ENCODE assay signal across 21 cellular contexts in the genomic region with DNA sequence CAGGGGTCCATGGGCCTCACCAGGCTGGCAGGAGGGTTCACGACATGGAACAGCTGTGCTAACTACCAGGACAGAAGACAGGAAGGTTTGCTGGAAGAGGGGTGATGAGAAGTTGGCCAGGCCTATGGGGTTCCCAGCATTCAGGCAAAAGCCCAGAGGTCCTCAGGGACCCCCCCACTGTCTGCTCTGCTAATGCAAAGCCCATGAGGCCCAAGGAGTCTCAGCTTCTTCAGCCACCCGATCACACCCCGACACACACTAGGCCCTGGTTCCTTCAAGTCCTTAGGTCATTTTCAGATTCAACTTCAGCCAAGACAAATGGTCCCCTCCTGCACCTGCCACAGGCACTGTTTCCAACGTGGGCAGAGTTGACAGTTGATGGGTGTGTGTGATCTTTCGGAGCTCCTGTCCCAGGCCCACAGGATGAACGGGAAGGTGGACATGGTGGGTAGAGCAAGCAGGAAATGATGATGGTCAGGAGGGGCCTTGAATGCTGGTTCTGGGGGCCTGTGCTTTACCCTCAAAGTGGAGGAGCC. TPM values are rescaled to one million over a fixed set of nuclear protein-coding genes. Genes with fewer than 3 reads are reported as not detected.
DNase-seq lines count a peak whose midpoint lies in the region; ATAC-seq and TF ChIP-seq lines count a peak whose summit lies in the region.
"Had no signal": no experiment of that assay in that cellular context is flagged by ENCODE, and none has a peak within 500 bp of the region (broad histone marks: within the 10 kb centered on the region; RNA-seq: fewer than 3 reads in every experiment).

No MANE protein-coding gene starts in this region.

- H3K4me3 ChIP-seq in neuronal stem cell (ENCODE audit: low read length in 2 of 2) (no peak overlapping the region), suprapubic skin (no peak overlapping the region)
- H3K4me3 ChIP-seq: SJSA1 had no signal

- peak overlapping the region; percentile 98 for H2AK5ac ChIP-seq in neuronal stem cell (ENCODE audit: low read depth, low read length)

- H3K4me1 Mint-ChIP-seq in WTC11 (peaks cover 19% of the 10 kb centered on the region), glutamatergic neuron (ENCODE audit: low read depth, unreplicated experiment) (peaks cover 43% of the 10 kb centered on the region)
- H3K4me1 Mint-ChIP-seq: CD8-positive, alpha-beta memory T cell had no signal

- H3K4me1 ChIP-seq in neuronal stem cell (ENCODE audit: control insufficient read depth in 2 of 2, insufficient read depth in 1 of 2, low read depth in 1 of 2, low read length in 2 of 2) = peaks cover 0 to 12% of the 10 kb centered on the region in 2 donors
- peaks cover 9% of the 10 kb centered on the region for H3K4me1 ChIP-seq in suprapubic skin
- H3K4me1 ChIP-seq: SJSA1 had no signal

- no peak for TF ChIP-seq EP300 in suprapubic skin (IDR thresholded peaks at IDR 0.05)

- H3K14ac ChIP-seq in neuronal stem cell (ENCODE audit: low read length) = no peak overlapping the region

- H2BK15ac ChIP-seq in neuronal stem cell (ENCODE audit: low read length) = peak overlapping the region; percentile 82

- CTCF ChIA-PET in WTC11 (lab: Charles Lee) = interaction anchor here (2.4 kb wide), 1 partner anchor 18 kb away, joined by 7 read pairs; no protein-coding TSS in a partner anchor

- no peak for ATAC-seq in WTC11
- no peak for ATAC-seq in GM19397 (IDR thresholded peaks at IDR 0.05; ENCODE audit: unreplicated experiment)
- ATAC-seq in GM19035 (IDR thresholded peaks at IDR 0.05; ENCODE audit: unreplicated experiment) = no peak
- ATAC-seq: PC-3 had no signal

- peak overlapping the region; percentile 45 for H2BK5ac ChIP-seq in neuronal stem cell (ENCODE audit: low read length)

- H3K18ac ChIP-seq in neuronal stem cell (ENCODE audit: low read length) = peak overlapping the region; percentile 84

- H3K27me3 ChIP-seq in neuronal stem cell (ENCODE audit: control insufficient read depth in 3 of 3, insufficient read depth in 3 of 3, low read depth in 1 of 3, low read length in 3 of 3) (peaks cover 0 to 7% (median 3%) of the 10 kb centered on the region in 3 experiments), suprapubic skin (peaks cover 10% of the 10 kb centered on the region)
- H3K27me3 ChIP-seq: SJSA1 had no signal

- no peak overlapping the region for H2AFZ ChIP-seq in neuronal stem cell (ENCODE audit: low read length)

- H3K27me3 Mint-ChIP-seq in WTC11 (ENCODE audit: low read depth) (peaks cover 18% of the 10 kb centered on the region), glutamatergic neuron (ENCODE audit: unreplicated experiment) (peaks cover 15% of the 10 kb centered on the region)

- POLR2A ChIA-PET in WTC11 (lab: Charles Lee) = no interaction called here

- no peak overlapping the region for H2BK120ac ChIP-seq in neuronal stem cell (ENCODE audit: low read depth, low read length)

- no peak overlapping the region for H3K4ac ChIP-seq in neuronal stem cell (ENCODE audit: low read length)

- H3K9ac ChIP-seq in neuronal stem cell (ENCODE audit: low read depth, low read length, poor library complexity) = no peak overlapping the region

- H3K36me3 Mint-ChIP-seq in WTC11 (no peaks in the 10 kb centered on the region; the same call in 1 of the 2 replicates), glutamatergic neuron (ENCODE audit: unreplicated experiment) (no peaks in the 10 kb centered on the region)
- H3K36me3 Mint-ChIP-seq: CD8-positive, alpha-beta memory T cell had no signal

- H2BK12ac ChIP-seq in neuronal stem cell (ENCODE audit: low read length) = no peak overlapping the region

- H3K9me3 ChIP-seq in neuronal stem cell (replicated peaks in 1 of 2; ENCODE audit: control insufficient read depth in 2 of 2, insufficient read depth in 1 of 2, low read depth in 1 of 2, low read length in 2 of 2) (no peaks in the 10 kb centered on the region), suprapubic skin (no peaks in the 10 kb centered on the region)

- no peak overlapping the region for H3K4me3 Mint-ChIP-seq in WTC11
- H3K4me3 Mint-ChIP-seq in glutamatergic neuron (ENCODE audit: unreplicated experiment) = peak overlapping the region; percentile 57
- H3K4me3 Mint-ChIP-seq: CD8-positive, alpha-beta memory T cell had no signal

- H4K91ac ChIP-seq in neuronal stem cell (ENCODE audit: low read depth, low read length, poor library complexity) = no peak overlapping the region

- H3K27ac ChIP-seq in neuronal stem cell (replicated peaks; ENCODE audit: low read length) (no peak overlapping the region), suprapubic skin (no peak overlapping the region)
- H3K27ac ChIP-seq: SJSA1 had no signal

- H3K79me1 ChIP-seq in neuronal stem cell (ENCODE audit: low read depth, low read length) = peaks cover 3% of the 10 kb centered on the region

- TF ChIP-seq POLR2A in suprapubic skin (IDR thresholded peaks at IDR 0.05) = no peak

- peaks cover 5% of the 10 kb centered on the region; the same call in 1 of the 2 replicates for H3K9me3 Mint-ChIP-seq in WTC11
- H3K9me3 Mint-ChIP-seq in glutamatergic neuron (ENCODE audit: unreplicated experiment) = peaks cover 15% of the 10 kb centered on the region
- H3K9me3 Mint-ChIP-seq: CD8-positive, alpha-beta memory T cell had no signal

- peak overlapping the region; percentile 39 for H3K23ac ChIP-seq in neuronal stem cell (ENCODE audit: low read depth, low read length, poor library complexity)

- DNase-seq in WTC11 (ENCODE audit: low spot score) (peak; percentile 4), glutamatergic neuron (peak; percentile 6), neuronal stem cell (ENCODE audit: low spot score) (no peak), suprapubic skin (ENCODE audit: low spot score in 2 of 2) (peak; percentile 18 to 36), cerebellar cortex (ENCODE audit: low spot score) (no peak)
- DNase-seq: ACHN, C1 segment of cervical spinal cord, DMS53, EL, GOT3, KG1, NCI-H1417, NCI-H187 treated with DMSO at 0.1 percent for 48 hours, NCI-H226, NCI-H524 treated with DMSO at 0.1 percent for 48 hours, PC-3, RPMI8226 had no signal

- no peak overlapping the region for H3K4me2 ChIP-seq in neuronal stem cell (ENCODE audit: insufficient read depth, low read length, poor library complexity, severe bottlenecking)

- WGBS in neuronal stem cell (ENCODE audit: extremely low coverage in 2 of 2, insufficient read length in 2 of 2, insufficient replicate concordance in 1 of 2), 2 donors = no CpG with 5 or more reads among the region's 6 CpGs
- WGBS in suprapubic skin = 85% methylated on average over 6 of the region's 6 CpGs

- peak overlapping the region; percentile 45; the same call in 1 of the 2 replicates for H3K27ac Mint-ChIP-seq in WTC11
- H3K27ac Mint-ChIP-seq in glutamatergic neuron (ENCODE audit: unreplicated experiment) = no peak overlapping the region

- no peak overlapping the region for H4K8ac ChIP-seq in neuronal stem cell (ENCODE audit: low read depth, low read length)

- H3K36me3 ChIP-seq in neuronal stem cell (replicated peaks in 1 of 2; ENCODE audit: control insufficient read depth in 2 of 2, insufficient read depth in 2 of 2, low read length in 2 of 2) (no peaks in the 10 kb centered on the region), suprapubic skin (no peaks in the 10 kb centered on the region)
- H3K36me3 ChIP-seq: SJSA1 had no signal

- TF ChIP-seq CTCF in WTC11 (IDR thresholded peaks at IDR 0.05) (no peak), glutamatergic neuron (IDR thresholded peaks at IDR 0.05; ENCODE audit: partially characterized antibody, unreplicated experiment) (no peak), suprapubic skin (IDR thresholded peaks at IDR 0.05) (no peak)

TF ChIP-seq in WTC11, 78 proteins besides CTCF, POLR2A, EP300 and RAD21 (continues in another document):
- TF ChIP-seq NFATC4 (CRISPR knock-in tag; IDR thresholded peaks at IDR 0.05) = no peak
- TF ChIP-seq SOX15 (CRISPR knock-in tag; IDR thresholded peaks at IDR 0.05) = no peak
- no peak for TF ChIP-seq TP53 (CRISPR knock-in tag; IDR thresholded peaks at IDR 0.05)
- TF ChIP-seq, protein P1, sequence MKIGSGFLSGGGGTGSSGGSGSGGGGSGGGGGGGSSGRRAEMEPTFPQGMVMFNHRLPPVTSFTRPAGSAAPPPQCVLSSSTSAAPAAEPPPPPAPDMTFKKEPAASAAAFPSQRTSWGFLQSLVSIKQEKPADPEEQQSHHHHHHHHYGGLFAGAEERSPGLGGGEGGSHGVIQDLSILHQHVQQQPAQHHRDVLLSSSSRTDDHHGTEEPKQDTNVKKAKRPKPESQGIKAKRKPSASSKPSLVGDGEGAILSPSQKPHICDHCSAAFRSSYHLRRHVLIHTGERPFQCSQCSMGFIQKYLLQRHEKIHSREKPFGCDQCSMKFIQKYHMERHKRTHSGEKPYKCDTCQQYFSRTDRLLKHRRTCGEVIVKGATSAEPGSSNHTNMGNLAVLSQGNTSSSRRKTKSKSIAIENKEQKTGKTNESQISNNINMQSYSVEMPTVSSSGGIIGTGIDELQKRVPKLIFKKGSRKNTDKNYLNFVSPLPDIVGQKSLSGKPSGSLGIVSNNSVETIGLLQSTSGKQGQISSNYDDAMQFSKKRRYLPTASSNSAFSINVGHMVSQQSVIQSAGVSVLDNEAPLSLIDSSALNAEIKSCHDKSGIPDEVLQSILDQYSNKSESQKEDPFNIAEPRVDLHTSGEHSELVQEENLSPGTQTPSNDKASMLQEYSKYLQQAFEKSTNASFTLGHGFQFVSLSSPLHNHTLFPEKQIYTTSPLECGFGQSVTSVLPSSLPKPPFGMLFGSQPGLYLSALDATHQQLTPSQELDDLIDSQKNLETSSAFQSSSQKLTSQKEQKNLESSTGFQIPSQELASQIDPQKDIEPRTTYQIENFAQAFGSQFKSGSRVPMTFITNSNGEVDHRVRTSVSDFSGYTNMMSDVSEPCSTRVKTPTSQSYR (CRISPR knock-in tag; IDR thresholded peaks at IDR 0.05) = no peak

RNA-seq across cellular contexts. Expression of gene ADAMTS2, which starts 20.4 kb away (rescaled TPM):
- 6.9 to 11.2 TPM (median 9.0 TPM) in 3 replicates for total RNA-seq in WTC11 (2021)
- 23.5 TPM for total RNA-seq in glutamatergic neuron (ENCODE audit: unreplicated experiment)
- 5.3 TPM for polyA plus RNA-seq in neuronal stem cell (2013, experiment 1 of 2)
- polyA plus RNA-seq in neuronal stem cell (2013, experiment 2 of 2) = 5.7 TPM
- total RNA-seq in suprapubic skin = 1 to 10 TPM; 3.1 to 5.5 (median 4.3) TPM
- total RNA-seq: CD8-positive, alpha-beta memory T cell; PC-3 had no signal
- polyA plus RNA-seq: CD8-positive, alpha-beta memory T cell had no signal

Comparison
In these comparisons a context has a peak if more than half of its experiments do, and no peak if none do; other contexts are left out.
1. DNase-seq: peak in WTC11 (single experiment), glutamatergic neuron (single experiment) and suprapubic skin (2 of 2); none in neuronal stem cell (single experiment) and cerebellar cortex (single experiment).